In the genomic region with DNA sequence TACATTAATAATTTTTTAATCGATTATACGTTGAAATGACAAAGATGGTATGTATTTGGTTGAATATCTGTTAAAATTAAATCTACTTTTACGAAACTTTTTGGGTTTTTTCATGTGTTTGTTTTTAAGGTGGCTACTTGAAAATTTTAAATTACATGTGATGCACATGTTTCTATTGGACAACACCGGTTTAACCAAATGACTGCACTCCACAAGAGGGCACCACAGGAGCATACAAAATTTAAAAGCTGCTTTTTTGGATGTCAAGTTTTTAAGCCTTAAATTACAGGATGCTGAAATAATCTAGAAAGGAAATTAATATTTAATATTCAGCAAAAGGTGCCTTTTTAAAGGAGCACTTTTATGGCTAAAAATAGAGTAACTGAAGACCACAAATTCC, we compare ENCODE assay signal across 8 cellular contexts.
DNase-seq lines count a peak whose midpoint lies in the region; ATAC-seq and TF ChIP-seq lines count a peak whose summit lies in the region.

No MANE protein-coding gene starts in this region.

- no peak overlapping the region for H3K27ac ChIP-seq in psoas muscle

- ATAC-seq in psoas muscle: peak in 2 of 4 donors; percentile 39 to 49
- ATAC-seq in GM18870 (IDR thresholded peaks at IDR 0.05; ENCODE audit: unreplicated experiment): no peak
- no peak for ATAC-seq in HG03196 (IDR thresholded peaks at IDR 0.05; ENCODE audit: unreplicated experiment)

- no peaks in the 10 kb centered on the region for H3K27me3 ChIP-seq in psoas muscle (ENCODE audit: insufficient read depth in 3 of 3, low read length in 2 of 3)

- TF ChIP-seq CTCF in psoas muscle (IDR thresholded peaks at IDR 0.05): peak; percentile 75

- intact Hi-C loops in psoas muscle (cut with DNase I): loop anchor here in 1 of 2 donors (2.0 to 10.0 kb wide), 2 partner anchors 233 to 273 kb away; no protein-coding TSS in a partner anchor

- peaks cover 27% of the 10 kb centered on the region for H3K4me1 ChIP-seq in psoas muscle

- DNase-seq in activated gamma-delta T cell treated with Interleukin-2 at 50 U/mL for 16 hours: peak; percentile 31
- DNase-seq in activated gamma-delta T cell (lab: John Stamatoyannopoulos, UW): no peak
- DNase-seq in NCI-H2227 treated with DMSO at 0.1 percent for 48 hours (lab: John Stamatoyannopoulos, UW): peak; percentile 49
- peak; percentile 13 for DNase-seq in activated T-cell treated with anti-CD3 and anti-CD28 coated beads for 1 hour (ENCODE audit: low read depth)
- peak; percentile 47 for DNase-seq in fibroblast of gingiva (ENCODE audit: low read depth)
- DNase-seq in psoas muscle: peak in 1 of 2 donors; percentile 19

- no peak overlapping the region for H3K4me3 ChIP-seq in psoas muscle

- WGBS in psoas muscle, 3 donors: 70 to 73% (median 70%) methylated on average over 4 of the region's 4 CpGs

- peaks cover 3 to 75% of the 10 kb centered on the region in 2 donors for H3K36me3 ChIP-seq in psoas muscle (ENCODE audit: insufficient read depth in 1 of 2, low read depth in 1 of 2)

- H3K9me3 ChIP-seq in psoas muscle: no peaks in the 10 kb centered on the region
